In the genomic region with DNA sequence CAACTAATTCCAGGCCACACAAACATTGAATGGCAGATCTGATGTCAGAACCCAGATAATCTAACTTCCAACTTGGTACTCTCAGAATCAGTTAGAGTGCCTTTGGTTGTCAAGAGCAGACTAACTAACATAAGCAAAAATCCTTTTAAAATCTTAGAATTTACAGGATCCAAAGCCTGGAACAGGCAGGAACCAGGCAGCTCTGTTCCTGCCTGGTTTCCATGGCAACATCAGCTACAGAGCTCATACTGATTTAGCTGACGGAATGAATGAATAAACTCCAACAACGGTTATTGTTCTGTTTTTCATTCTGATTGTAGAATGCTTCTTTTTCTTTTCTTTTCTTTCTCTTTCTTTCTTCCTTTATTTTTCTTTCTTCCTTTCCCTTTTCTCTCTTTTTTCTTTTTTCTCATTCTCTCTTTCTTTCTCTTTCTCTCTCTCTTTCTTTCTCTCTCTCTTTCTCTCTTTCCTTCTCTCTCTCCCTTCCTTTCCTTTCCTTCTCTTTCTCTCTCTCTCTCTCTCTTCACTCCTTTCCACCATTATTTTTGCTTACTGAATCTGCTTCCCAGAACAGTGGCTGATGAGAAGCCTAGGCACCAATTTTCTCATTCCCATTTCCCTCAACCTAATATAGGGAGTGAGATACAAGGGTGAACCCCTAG, we compare ENCODE assay signal across 17 cellular contexts.
DNase-seq lines count a peak whose midpoint lies in the region; ATAC-seq and TF ChIP-seq lines count a peak whose summit lies in the region.
"Had no signal": no experiment of that assay in that cellular context is flagged by ENCODE, and none has a peak within 500 bp of the region (broad histone marks: within the 10 kb centered on the region; RNA-seq: fewer than 3 reads in every experiment).

No MANE protein-coding gene starts in this region.

- no peak overlapping the region for H3K4me2 ChIP-seq in H9 (ENCODE audit: insufficient read depth, insufficient read length, low read length)
- H3K4me2 ChIP-seq: BLaER1 treated with 17β-estradiol and CSF1 and Interleukin-3, amounts not matched to agents 10 nM and 100 nM had no signal

- no peak overlapping the region for H3K4ac ChIP-seq in H9 (ENCODE audit: low read depth, low read length)

- H4K20me1 ChIP-seq in H9 (ENCODE audit: control insufficient read depth, insufficient read depth, insufficient read length): no peaks in the 10 kb centered on the region
- H4K20me1 ChIP-seq: BLaER1 treated with 17β-estradiol and CSF1 and Interleukin-3, amounts not matched to agents 10 nM and 100 nM had no signal

- H3K4me1 Mint-ChIP-seq in H9 (peaks cover 8 to 17% of the 10 kb centered on the region in 2 experiments), WTC11 (peaks cover 8% of the 10 kb centered on the region), osteocyte (ENCODE audit: unreplicated experiment) (peaks cover 13% of the 10 kb centered on the region)
- H3K4me1 Mint-ChIP-seq in effector memory CD8-positive, alpha-beta T cell (ENCODE audit: low read depth in 2 of 2): no peaks in the 10 kb centered on the region

- no peak overlapping the region for H3K27ac ChIP-seq in H9 (ENCODE audit: insufficient read length, low read depth, low read length)
- no peak overlapping the region for H3K27ac ChIP-seq in A673 (ENCODE audit: low read depth, low read length, poor library complexity, severe bottlenecking)
- H3K27ac ChIP-seq in gastroesophageal sphincter: no peak overlapping the region
- H3K27ac ChIP-seq: BLaER1 treated with 17β-estradiol and CSF1 and Interleukin-3, amounts not matched to agents 10 nM and 100 nM; thyroid gland had no signal

- H2AFZ ChIP-seq in H9 (ENCODE audit: low read length): no peak overlapping the region

- H2BK5ac ChIP-seq in H9 (ENCODE audit: insufficient read length, low read length): no peak overlapping the region

- TF ChIP-seq CTCF in H9 (conservative IDR thresholded peaks at IDR 0.05): no peak
- TF ChIP-seq CTCF in WTC11 (IDR thresholded peaks at IDR 0.05): no peak
- TF ChIP-seq CTCF in osteocyte (IDR thresholded peaks at IDR 0.05): no peak
- TF ChIP-seq CTCF in A673 (conservative IDR thresholded peaks at IDR 0.05; ENCODE audit: low read depth, low read length): no peak
- no peak for TF ChIP-seq CTCF in gastroesophageal sphincter (IDR thresholded peaks at IDR 0.05)

- no peak for TF ChIP-seq POLR2A in gastroesophageal sphincter (IDR thresholded peaks at IDR 0.05)

- H3K36me3 ChIP-seq in A673 (ENCODE audit: insufficient read depth, low read length, poor library complexity, severe bottlenecking) (no peaks in the 10 kb centered on the region), gastroesophageal sphincter (no peaks in the 10 kb centered on the region)
- H3K36me3 ChIP-seq: BLaER1 treated with 17β-estradiol and CSF1 and Interleukin-3, amounts not matched to agents 10 nM and 100 nM; thyroid gland had no signal

- TF ChIP-seq EP300 in gastroesophageal sphincter (IDR thresholded peaks at IDR 0.05): no peak

- no peak overlapping the region for H2BK120ac ChIP-seq in H9 (ENCODE audit: low read depth, low read length, poor library complexity, severe bottlenecking)

- H3K23me2 ChIP-seq in H9 (ENCODE audit: insufficient read length, low read depth, low read length, poor library complexity, severe bottlenecking): no peaks in the 10 kb centered on the region

- no peak overlapping the region for H4K5ac ChIP-seq in H9 (ENCODE audit: insufficient read length, low read depth, low read length)

- no peak overlapping the region for H2BK15ac ChIP-seq in H9 (ENCODE audit: low read depth, low read length)

- no CpG with 5 or more reads among the region's 2 CpGs for WGBS in H9 (ENCODE audit: extremely low coverage, insufficient read length, low lambda C conversion rate)
- 6 to 15% methylated on average over 2 of the region's 2 CpGs for WGBS in gastroesophageal sphincter (ENCODE audit: low coverage in 1 of 2), 2 donors

- H3K27me3 Mint-ChIP-seq in H9 (ENCODE audit: low read depth) (no peaks in the 10 kb centered on the region), WTC11 (ENCODE audit: low read depth) (no peaks in the 10 kb centered on the region), osteocyte (ENCODE audit: unreplicated experiment) (no peaks in the 10 kb centered on the region)
- H3K27me3 Mint-ChIP-seq in effector memory CD8-positive, alpha-beta T cell: no peaks in the 10 kb centered on the region

- no peak overlapping the region for H3T11ph ChIP-seq in H9 (ENCODE audit: low read length)

- no peak overlapping the region for H3K23ac ChIP-seq in H9 (ENCODE audit: insufficient read length, low read depth, low read length)

- no peak overlapping the region for H3K9ac ChIP-seq in H9 (ENCODE audit: extremely low read depth, insufficient read length, low read length)
- H3K9ac ChIP-seq: BLaER1 treated with 17β-estradiol and CSF1 and Interleukin-3, amounts not matched to agents 10 nM and 100 nM had no signal

- H3K79me1 ChIP-seq in H9 (ENCODE audit: insufficient read depth, low read depth, low read length, poor library complexity, severe bottlenecking): no peaks in the 10 kb centered on the region

- H3K9me3 Mint-ChIP-seq in H9 (no peaks in the 10 kb centered on the region), WTC11 (no peaks in the 10 kb centered on the region), osteocyte (ENCODE audit: unreplicated experiment) (no peaks in the 10 kb centered on the region)
- H3K9me3 Mint-ChIP-seq in effector memory CD8-positive, alpha-beta T cell: peaks cover 12 to 18% of the 10 kb centered on the region in 2 donors

- H3K18ac ChIP-seq in H9 (ENCODE audit: insufficient read length, low read depth, low read length): no peak overlapping the region

- H3K4me3 Mint-ChIP-seq in H9 (no peak overlapping the region), WTC11 (no peak overlapping the region), osteocyte (ENCODE audit: unreplicated experiment) (no peak overlapping the region)
- no peak overlapping the region for H3K4me3 Mint-ChIP-seq in effector memory CD8-positive, alpha-beta T cell

- no peak overlapping the region for H2BK20ac ChIP-seq in H9 (ENCODE audit: low read depth, low read length, poor library complexity, severe bottlenecking)

- peak overlapping the region; percentile 14 to 69 (median 15); a peak in 3 of 7 replicates for H3K27ac Mint-ChIP-seq in H9
- H3K27ac Mint-ChIP-seq in WTC11: no peak overlapping the region
- H3K27ac Mint-ChIP-seq in osteocyte (ENCODE audit: unreplicated experiment): peak overlapping the region; percentile 48
- H3K27ac Mint-ChIP-seq in effector memory CD8-positive, alpha-beta T cell: no peak overlapping the region

- H2BK12ac ChIP-seq in H9 (ENCODE audit: insufficient read length, low read depth, low read length): no peak overlapping the region

- no peaks in the 10 kb centered on the region for H3K27me3 ChIP-seq in H9 (ENCODE audit: insufficient read depth, low read length)
- no peaks in the 10 kb centered on the region for H3K27me3 ChIP-seq in A673 (replicated peaks; ENCODE audit: insufficient read depth, low read depth, low read length, poor library complexity)
- no peaks in the 10 kb centered on the region for H3K27me3 ChIP-seq in gastroesophageal sphincter
- H3K27me3 ChIP-seq: BLaER1 treated with 17β-estradiol and CSF1 and Interleukin-3, amounts not matched to agents 10 nM and 100 nM; thyroid gland had no signal

- H4K8ac ChIP-seq in H9 (replicated peaks; ENCODE audit: insufficient read length, low read depth, low read length): no peak overlapping the region

- DNase-seq in H9 (no peak), WTC11 (ENCODE audit: low spot score) (no peak), head of caudate nucleus (peak in 28 of 42 donors; percentile 30 to 85 (median 50)), osteocyte (ENCODE audit: extremely low spot score, unreplicated experiment) (no peak), A673 (ENCODE audit: low spot score) (no peak)
- no peak for DNase-seq in effector memory CD8-positive, alpha-beta T cell
- DNase-seq: activated naive CD4-positive, alpha-beta T cell treated with Interleukin-2 at 50 U/mL for 16 hours; DND-41; effector CD8-positive, alpha-beta T cell; Kasumi-1; mesenchymal stem cell; SHP77 treated with DMSO at 0.1 percent for 48 hours; stimulated activated CD4-positive, alpha-beta T cell treated with anti-CD3 and anti-CD28 coated beads, Interleukin-2, amount 100 ng/mL, for 48 hours; T-helper 2 cell; thyroid gland had no signal

- BruUV-seq in A673 (replicated peaks; lab: Mats Ljungman, UMichigan): no TSS peak

- CTCF ChIA-PET in WTC11 (lab: Charles Lee): interaction anchor here (0.6 kb wide), 1 partner anchor 33 kb away, joined by 3 read pairs; no protein-coding TSS in a partner anchor
- CTCF ChIA-PET in A673 (lab: Charles Lee): no interaction called here

- H3K56ac ChIP-seq in H9 (ENCODE audit: insufficient read length, low read depth, low read length): no peak overlapping the region

- no peak overlapping the region for H3K14ac ChIP-seq in H9 (ENCODE audit: insufficient read depth, low read length)

- intact Hi-C loops in head of caudate nucleus (cut with DNase I): no loop called here
- intact Hi-C loops in A673 (cut with micrococcal nuclease; ENCODE audit: unreplicated experiment): no loop called here

- ATAC-seq in WTC11: peak; percentile 47; the same call in 1 of the 2 replicates
- no peak for ATAC-seq in effector memory CD8-positive, alpha-beta T cell (replicated peaks)
- no peak for ATAC-seq in gastroesophageal sphincter

- H3K79me2 ChIP-seq in H9 (ENCODE audit: insufficient read depth, low read length): no peaks in the 10 kb centered on the region

- no peak overlapping the region for H2AK5ac ChIP-seq in H9 (ENCODE audit: insufficient read length, low read length)

- no peak overlapping the region for H4K91ac ChIP-seq in H9 (ENCODE audit: insufficient read length, low read depth, low read length)

- no peaks in the 10 kb centered on the region for H3K4me1 ChIP-seq in H9 (ENCODE audit: insufficient read depth, low read length)
- H3K4me1 ChIP-seq in A673 (ENCODE audit: insufficient read depth, low read length, poor library complexity, severe bottlenecking): no peaks in the 10 kb centered on the region
- H3K4me1 ChIP-seq in gastroesophageal sphincter: no peaks in the 10 kb centered on the region
- H3K4me1 ChIP-seq: BLaER1 treated with 17β-estradiol and CSF1 and Interleukin-3, amounts not matched to agents 10 nM and 100 nM; thyroid gland had no signal

- H3K4me3 ChIP-seq in A673 (ENCODE audit: low read depth, low read length, poor library complexity, severe bottlenecking) (no peak overlapping the region), gastroesophageal sphincter (no peak overlapping the region)
- H3K4me3 ChIP-seq: BLaER1 treated with 17β-estradiol and CSF1 and Interleukin-3, amounts not matched to agents 10 nM and 100 nM; thyroid gland had no signal

- H3K36me3 Mint-ChIP-seq in H9 (ENCODE audit: insufficient read depth in 1 of 3, low read depth in 3 of 3) (no peaks in the 10 kb centered on the region), WTC11 (no peaks in the 10 kb centered on the region), osteocyte (ENCODE audit: unreplicated experiment) (peaks cover 3% of the 10 kb centered on the region)
- no peaks in the 10 kb centered on the region for H3K36me3 Mint-ChIP-seq in effector memory CD8-positive, alpha-beta T cell (ENCODE audit: insufficient read depth)

- no peaks in the 10 kb centered on the region for H3K9me3 ChIP-seq in H9 (ENCODE audit: control insufficient read depth, low read depth, low read length)
- H3K9me3 ChIP-seq in A673 (ENCODE audit: low read depth, low read length, poor library complexity, severe bottlenecking): no peaks in the 10 kb centered on the region
- H3K9me3 ChIP-seq in gastroesophageal sphincter: no peaks in the 10 kb centered on the region
- H3K9me3 ChIP-seq: BLaER1 treated with 17β-estradiol and CSF1 and Interleukin-3, amounts not matched to agents 10 nM and 100 nM; thyroid gland had no signal

- POLR2A ChIA-PET in WTC11 (lab: Charles Lee): no interaction called here
- POLR2A ChIA-PET in A673 (lab: Charles Lee; ENCODE audit: low non-redundant PET): no interaction called here

Comparison
In these comparisons a context has a peak if more than half of its experiments do, and no peak if none do; other contexts are left out.
1. DNase-seq: peak in head of caudate nucleus (28 of 42); none in H9 (single experiment), WTC11 (single experiment), osteocyte (single experiment), A673 (single experiment) and effector memory CD8-positive, alpha-beta T cell (0 of 3).
2. H3K27ac Mint-ChIP-seq: peak in H9 (3 of 3) and osteocyte (single experiment); none in WTC11 (single experiment) and effector memory CD8-positive, alpha-beta T cell (0 of 2).